ENCODE assay signal across 1 cellular context in genomic region chr1:205199090-205199930, GRCh38.
TF ChIP-seq lines count a peak whose summit lies in the region.

No MANE protein-coding gene starts in this region.

TF ChIP-seq in HepG2, 621 proteins besides CTCF, POLR2A, EP300 and RAD21:
- TF ChIP-seq, protein P1, sequence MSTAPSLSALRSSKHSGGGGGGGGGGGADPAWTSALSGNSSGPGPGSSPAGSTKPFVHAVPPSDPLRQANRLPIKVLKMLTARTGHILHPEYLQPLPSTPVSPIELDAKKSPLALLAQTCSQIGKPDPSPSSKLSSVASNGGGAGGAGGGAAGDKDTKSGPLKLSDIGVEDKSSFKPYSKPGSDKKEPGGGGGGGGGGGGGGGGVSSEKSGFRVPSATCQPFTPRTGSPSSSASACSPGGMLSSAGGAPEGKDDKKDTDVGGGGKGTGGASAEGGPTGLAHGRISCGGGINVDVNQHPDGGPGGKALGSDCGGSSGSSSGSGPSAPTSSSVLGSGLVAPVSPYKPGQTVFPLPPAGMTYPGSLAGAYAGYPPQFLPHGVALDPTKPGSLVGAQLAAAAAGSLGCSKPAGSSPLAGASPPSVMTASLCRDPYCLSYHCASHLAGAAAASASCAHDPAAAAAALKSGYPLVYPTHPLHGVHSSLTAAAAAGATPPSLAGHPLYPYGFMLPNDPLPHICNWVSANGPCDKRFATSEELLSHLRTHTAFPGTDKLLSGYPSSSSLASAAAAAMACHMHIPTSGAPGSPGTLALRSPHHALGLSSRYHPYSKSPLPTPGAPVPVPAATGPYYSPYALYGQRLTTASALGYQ (CRISPR knock-in tag; IDR thresholded peaks at IDR 0.05) = no peak
- TF ChIP-seq TAF1 (CRISPR knock-in tag; IDR thresholded peaks at IDR 0.05) (no peak), MTF2 (CRISPR knock-in tag; IDR thresholded peaks at IDR 0.05; ENCODE audit: borderline replicate concordance) (no peak)
